19 cellular contexts compared by ENCODE assay signal in the genomic region with DNA sequence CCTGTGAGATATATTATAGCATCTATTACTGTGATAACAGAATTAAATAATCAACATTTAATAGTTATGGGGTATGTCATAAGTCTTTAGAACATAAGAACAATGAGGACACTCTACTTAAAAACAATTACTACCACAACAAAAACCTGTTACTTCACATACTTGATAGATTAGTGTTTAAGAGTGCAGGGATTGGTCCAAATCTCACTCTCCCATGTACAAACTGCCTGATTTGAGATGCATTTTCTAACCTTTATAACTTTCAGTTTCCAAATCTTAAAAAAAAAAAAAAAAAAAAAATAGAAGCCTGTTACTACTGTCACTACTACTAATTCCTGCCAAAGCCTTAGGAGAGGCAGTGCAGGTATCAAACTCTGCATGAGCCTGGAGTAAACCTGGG. TPM values are rescaled to one million over a fixed set of nuclear protein-coding genes. Genes with fewer than 3 reads are reported as not detected.
DNase-seq lines count a peak whose midpoint lies in the region; ATAC-seq and TF ChIP-seq lines count a peak whose summit lies in the region.
"Had no signal": no experiment of that assay in that cellular context is flagged by ENCODE, and none has a peak within 500 bp of the region (broad histone marks: within the 10 kb centered on the region; RNA-seq: fewer than 3 reads in every experiment).

No MANE protein-coding gene starts in this region.

- H3K27me3 Mint-ChIP-seq in neural progenitor cell (ENCODE audit: insufficient read depth, low read depth) (no peaks in the 10 kb centered on the region), type B pancreatic cell (no peaks in the 10 kb centered on the region)
- no peaks in the 10 kb centered on the region for H3K27me3 Mint-ChIP-seq in activated CD4-positive, alpha-beta memory T cell treated with anti-CD3 and anti-CD28 coated beads, Interleukin-2, amount 10 ng/mL, durations not matched to agents 7 days and 5 days
- H3K27me3 Mint-ChIP-seq: activated naive CD8-positive, alpha-beta T cell treated with anti-CD3 and anti-CD28 coated beads, Interleukin-2, amount 50 U/mL, for 24 hours; CD4-positive, CD25-positive, alpha-beta regulatory T cell; T-helper 17 cell had no signal

- intact Hi-C loops in heart left ventricle (cut with DNase I) (loop anchor here in 2 of 10 donors (10.0 kb wide), 3 partner anchors 132 to 402 kb away; no protein-coding TSS in a partner anchor), left cardiac atrium (cut with DNase I) (no loop called here)

- H3K36me3 ChIP-seq in heart left ventricle (peaks cover 0 to 49% (median 2%) of the 10 kb centered on the region in 9 donors), fibroblast of lung (ENCODE audit: control insufficient read depth, insufficient read depth, low read length) (peaks cover 19% of the 10 kb centered on the region), neural progenitor cell (peaks cover 66% of the 10 kb centered on the region)

- peak overlapping the region; percentile 91 for H3K4me2 ChIP-seq in fibroblast of lung (ENCODE audit: extremely low read depth, insufficient read depth, low read length)
- peak overlapping the region; percentile 99 for H3K4me2 ChIP-seq in neural progenitor cell

- H3K4me3 Mint-ChIP-seq in neural progenitor cell = no peak overlapping the region
- H3K4me3 Mint-ChIP-seq in type B pancreatic cell = peak overlapping the region; percentile 46
- H3K4me3 Mint-ChIP-seq in activated CD4-positive, alpha-beta memory T cell treated with anti-CD3 and anti-CD28 coated beads, Interleukin-2, amount 10 ng/mL, durations not matched to agents 7 days and 5 days = no peak overlapping the region
- H3K4me3 Mint-ChIP-seq: activated naive CD8-positive, alpha-beta T cell treated with anti-CD3 and anti-CD28 coated beads, Interleukin-2, amount 50 U/mL, for 24 hours; CD4-positive, CD25-positive, alpha-beta regulatory T cell; T-helper 17 cell had no signal

- peaks cover 0 to 27% (median 0%) of the 10 kb centered on the region in 12 donors for H3K4me1 ChIP-seq in heart left ventricle
- peaks cover 19% of the 10 kb centered on the region for H3K4me1 ChIP-seq in fibroblast of lung (ENCODE audit: control insufficient read depth, extremely low read depth, insufficient read depth, low read length)
- H3K4me1 ChIP-seq in neural progenitor cell = peaks cover 39% of the 10 kb centered on the region

- ATAC-seq in heart left ventricle (no peak), left cardiac atrium (no peak), HG02884 (IDR thresholded peaks at IDR 0.05; ENCODE audit: unreplicated experiment) (no peak)
- ATAC-seq: activated naive CD8-positive, alpha-beta T cell treated with anti-CD3 and anti-CD28 coated beads, Interleukin-2, amount 50 U/mL, for 24 hours; left colon; T-helper 17 cell had no signal

- POLR2A ChIA-PET in activated CD4-positive, alpha-beta memory T cell treated with anti-CD3 and anti-CD28 coated beads, Interleukin-2, amount 10 ng/mL, durations not matched to agents 7 days and 5 days (lab: Charles Lee) = no interaction called here

- H3K4me3 ChIP-seq in heart left ventricle (peak overlapping the region in 8 of 12 donors; percentile 14 to 75 (median 62)), fibroblast of lung (replicated peaks in 1 of 4; ENCODE audit: control extremely low read depth in 1 of 4, insufficient read depth in 1 of 4, low read depth in 3 of 4, low read length in 4 of 4) (peak overlapping the region; percentile 87 to 100 (median 88)), neural progenitor cell (peak overlapping the region; percentile 98)

- H3K9ac ChIP-seq in fibroblast of lung (ENCODE audit: insufficient read depth, low read length) (no peak overlapping the region), neural progenitor cell (no peak overlapping the region)

- TF ChIP-seq POLR2A in heart left ventricle (IDR thresholded peaks at IDR 0.05) = no peak

- no peak for DNase-seq in heart left ventricle
- DNase-seq in left cardiac atrium = no peak
- no peak for DNase-seq in fibroblast of lung (ENCODE audit: low read depth in 2 of 2)
- no peak for DNase-seq in neural progenitor cell (ENCODE audit: low spot score)
- no peak for DNase-seq in type B pancreatic cell (ENCODE audit: extremely low spot score, unreplicated experiment)
- DNase-seq in activated CD8-positive, alpha-beta memory T cell treated with anti-CD3 and anti-CD28 coated beads for 24 hours = no peak
- no peak for DNase-seq in activated CD4-positive, alpha-beta memory T cell treated with anti-CD3 and anti-CD28 coated beads, Interleukin-2, amount 10 ng/mL, durations not matched to agents 7 days and 5 days
- DNase-seq: activated CD4-positive, CD25-positive, alpha-beta regulatory T cell; activated naive CD8-positive, alpha-beta T cell treated with anti-CD3 and anti-CD28 coated beads, Interleukin-2, amount 50 U/mL, for 24 hours; CD4-positive, CD25-positive, alpha-beta regulatory T cell; effector memory CD4-positive, alpha-beta T cell; left colon; NCI-H2107; NCI-H69; OCI-M1; SHP77 treated with DMSO at 0.1 percent for 48 hours; T-helper 17 cell had no signal

- no peak overlapping the region for H3K27ac Mint-ChIP-seq in neural progenitor cell
- no peak overlapping the region for H3K27ac Mint-ChIP-seq in type B pancreatic cell
- no peak overlapping the region for H3K27ac Mint-ChIP-seq in activated CD4-positive, alpha-beta memory T cell treated with anti-CD3 and anti-CD28 coated beads, Interleukin-2, amount 10 ng/mL, durations not matched to agents 7 days and 5 days
- H3K27ac Mint-ChIP-seq: activated naive CD8-positive, alpha-beta T cell treated with anti-CD3 and anti-CD28 coated beads, Interleukin-2, amount 50 U/mL, for 24 hours; CD4-positive, CD25-positive, alpha-beta regulatory T cell; T-helper 17 cell had no signal

- peaks cover 98% of the 10 kb centered on the region for H3K79me2 ChIP-seq in fibroblast of lung (ENCODE audit: control insufficient read depth, insufficient read depth, low read length)
- H3K79me2 ChIP-seq in neural progenitor cell (ENCODE audit: low read depth) = peaks cover 100% of the 10 kb centered on the region

- peaks cover 41% of the 10 kb centered on the region for H3K4me1 Mint-ChIP-seq in neural progenitor cell
- H3K4me1 Mint-ChIP-seq in type B pancreatic cell (ENCODE audit: unreplicated experiment) = peaks cover 12% of the 10 kb centered on the region
- no peaks in the 10 kb centered on the region for H3K4me1 Mint-ChIP-seq in activated CD4-positive, alpha-beta memory T cell treated with anti-CD3 and anti-CD28 coated beads, Interleukin-2, amount 10 ng/mL, durations not matched to agents 7 days and 5 days
- H3K4me1 Mint-ChIP-seq: activated naive CD8-positive, alpha-beta T cell treated with anti-CD3 and anti-CD28 coated beads, Interleukin-2, amount 50 U/mL, for 24 hours; CD4-positive, CD25-positive, alpha-beta regulatory T cell; T-helper 17 cell had no signal

- H3K36me3 Mint-ChIP-seq in neural progenitor cell = peaks cover 64% of the 10 kb centered on the region
- H3K36me3 Mint-ChIP-seq in type B pancreatic cell = peaks cover 59% of the 10 kb centered on the region
- no peaks in the 10 kb centered on the region for H3K36me3 Mint-ChIP-seq in activated CD4-positive, alpha-beta memory T cell treated with anti-CD3 and anti-CD28 coated beads, Interleukin-2, amount 10 ng/mL, durations not matched to agents 7 days and 5 days (ENCODE audit: low read depth)
- H3K36me3 Mint-ChIP-seq: CD4-positive, CD25-positive, alpha-beta regulatory T cell had no signal

- CTCF ChIA-PET in activated CD4-positive, alpha-beta memory T cell treated with anti-CD3 and anti-CD28 coated beads, Interleukin-2, amount 10 ng/mL, durations not matched to agents 7 days and 5 days (lab: Charles Lee) = no interaction called here

- H3K27me3 ChIP-seq in heart left ventricle (no peaks in the 10 kb centered on the region), fibroblast of lung (ENCODE audit: control insufficient read depth, insufficient read depth, low read length) (no peaks in the 10 kb centered on the region), neural progenitor cell (no peaks in the 10 kb centered on the region)

- H3K9me3 Mint-ChIP-seq in neural progenitor cell (no peaks in the 10 kb centered on the region), type B pancreatic cell (no peaks in the 10 kb centered on the region)
- H3K9me3 Mint-ChIP-seq in activated CD4-positive, alpha-beta memory T cell treated with anti-CD3 and anti-CD28 coated beads, Interleukin-2, amount 10 ng/mL, durations not matched to agents 7 days and 5 days = no peaks in the 10 kb centered on the region
- H3K9me3 Mint-ChIP-seq: activated naive CD8-positive, alpha-beta T cell treated with anti-CD3 and anti-CD28 coated beads, Interleukin-2, amount 50 U/mL, for 24 hours had no signal

- H2AFZ ChIP-seq in fibroblast of lung (ENCODE audit: low read length) = no peak overlapping the region
- no peak overlapping the region for H2AFZ ChIP-seq in neural progenitor cell (replicated peaks)

- H3K27ac ChIP-seq in heart left ventricle = peak overlapping the region in 2 of 12 donors; percentile 20 to 85
- H3K27ac ChIP-seq in fibroblast of lung (ENCODE audit: insufficient read depth, low read length) = no peak overlapping the region
- H3K27ac ChIP-seq in neural progenitor cell = peak overlapping the region; percentile 30

- H4K20me1 ChIP-seq in fibroblast of lung (ENCODE audit: control insufficient read depth, extremely low read depth, insufficient read depth, low read length) (no peaks in the 10 kb centered on the region), neural progenitor cell (ENCODE audit: low read depth) (peaks cover 100% of the 10 kb centered on the region)

- no peaks in the 10 kb centered on the region for H3K9me3 ChIP-seq in heart left ventricle
- no peaks in the 10 kb centered on the region for H3K9me3 ChIP-seq in fibroblast of lung (ENCODE audit: control insufficient read depth, insufficient read depth, low read depth, low read length)
- no peaks in the 10 kb centered on the region for H3K9me3 ChIP-seq in neural progenitor cell (ENCODE audit: low read depth)

- peaks cover 32% of the 10 kb centered on the region for H3F3A ChIP-seq in neural progenitor cell (ENCODE audit: low read depth)

- TF ChIP-seq CTCF in heart left ventricle (IDR thresholded peaks at IDR 0.05) = no peak
- no peak for TF ChIP-seq CTCF in fibroblast of lung (conservative IDR thresholded peaks at IDR 0.05 in 1 of 2, IDR thresholded peaks at IDR 0.05 in 1 of 2; ENCODE audit: low read depth in 1 of 2, low read length in 2 of 2)
- TF ChIP-seq CTCF in neural progenitor cell (IDR thresholded peaks at IDR 0.05) = no peak
- no peak for TF ChIP-seq CTCF in type B pancreatic cell (conservative IDR thresholded peaks at IDR 0.05)

RNA-seq across cellular contexts. Expression of gene PCDH18, which starts 5.6 kb away (rescaled TPM):
- total RNA-seq in heart left ventricle (10 to 100 TPM in 2 of 9 donors, 1 to 10 TPM in 7; 2.2 to 14.5 (median 5.9) TPM), left cardiac atrium (10 to 100 TPM in 1 of 2 donors, 1 to 10 TPM in 1; 5.3 to 21.1 TPM), fibroblast of lung (163 and 542 TPM in 2 replicates), neural progenitor cell (ENCODE audit: low replicate concordance) (162 and 220 TPM in 2 replicates), type B pancreatic cell (ENCODE audit: low replicate concordance) (7.1 and 91.8 TPM in 2 replicates)
- polyA plus RNA-seq in heart left ventricle (1 to 10 TPM; 1.4 to 3.3 TPM), fibroblast of lung (194 and 203 TPM in 2 replicates)
- polyA plus RNA-seq in fibroblast of lung (2012) = 111 and 125 TPM in 2 replicates
- 158 and 239 TPM in 2 replicates for polyA minus RNA-seq in fibroblast of lung (ENCODE audit: low replicate concordance)
- under 1 TPM; 0.18 to 0.38 TPM for total RNA-seq in activated CD4-positive, alpha-beta memory T cell treated with anti-CD3 and anti-CD28 coated beads, Interleukin-2, amount 10 ng/mL, durations not matched to agents 7 days and 5 days
- total RNA-seq: activated CD8-positive, alpha-beta memory T cell treated with anti-CD3 and anti-CD28 coated beads for 36 hours had no signal
- polyA plus RNA-seq: CD4-positive, CD25-positive, alpha-beta regulatory T cell had no signal
